In genomic region chr6:21984551-21984950, GRCh38 we compare ENCODE assay signal across 25 cellular contexts.
DNase-seq lines count a peak whose midpoint lies in the region; ATAC-seq, FAIRE-seq and TF ChIP-seq lines count a peak whose summit lies in the region.
"Had no signal": no experiment of that assay in that cellular context is flagged by ENCODE, and none has a peak within 500 bp of the region (broad histone marks: within the 10 kb centered on the region; RNA-seq: fewer than 3 reads in every experiment).

No MANE protein-coding gene starts in this region.

- peak; percentile 62 for FAIRE-seq in endothelial cell of umbilical vein (lab: Jason Lieb, UNC)
- FAIRE-seq: A549, HepG2 had no signal

- POLR2A ChIA-PET in endothelial cell of umbilical vein (lab: Charles Lee), result no interaction called here

- H3K27ac Mint-ChIP-seq in nephron progenitor cell, result peak overlapping the region; percentile 40
- H3K27ac Mint-ChIP-seq: CD8-positive, alpha-beta T cell; H9 had no signal

- TF ChIP-seq POLR2A in endothelial cell of umbilical vein (IDR thresholded peaks at IDR 0.05; ENCODE audit: low read depth, low read length), result no peak
- TF ChIP-seq POLR2A in esophagus muscularis mucosa (IDR thresholded peaks at IDR 0.05; ENCODE audit: low read depth), result no peak

- DNase-seq in EH (ENCODE audit: low read depth) (peak; percentile 58), endothelial cell of umbilical vein (ENCODE audit: low read depth, low spot score) (no peak), nephron progenitor cell (no peak), AG08395 (ENCODE audit: low spot score) (no peak), esophagus muscularis mucosa (ENCODE audit: extremely low spot score) (no peak)
- DNase-seq: Calu3; CD8-positive, alpha-beta T cell; GDM1; GM23248; H9; KBM-7; NCI-H1092; NCI-H1436; NCI-H187 treated with DMSO at 0.1 percent for 48 hours; NCI-H2107; NCI-H524; NCI-H82 had no signal

- peaks cover 33% of the 10 kb centered on the region for H3K4me1 Mint-ChIP-seq in nephron progenitor cell

- 38% methylated on average over 1 of the region's 1 CpG for WGBS in esophagus muscularis mucosa

- H3K4me1 ChIP-seq in endothelial cell of umbilical vein (ENCODE audit: control insufficient read depth, extremely low read depth, insufficient read depth, low read length) (peaks cover 33% of the 10 kb centered on the region), esophagus muscularis mucosa (peaks cover 8 to 29% (median 27%) of the 10 kb centered on the region in 4 donors)

- intact Hi-C loops in endothelial cell of umbilical vein (cut with micrococcal nuclease) (loop anchor here (10.0 kb wide), 1 partner anchor 460 kb away; no protein-coding TSS in a partner anchor), esophagus muscularis mucosa (cut with DNase I) (no loop called here)

- no peaks in the 10 kb centered on the region for H3K9me1 ChIP-seq in endothelial cell of umbilical vein (replicated peaks; ENCODE audit: control insufficient read depth, extremely low read depth, insufficient read depth, low read length)

- TF ChIP-seq EP300 in esophagus muscularis mucosa (IDR thresholded peaks at IDR 0.05), result no peak

- no peaks in the 10 kb centered on the region for H4K20me1 ChIP-seq in endothelial cell of umbilical vein (replicated peaks; ENCODE audit: control insufficient read depth, extremely low read depth, insufficient read depth, low read length)
- H4K20me1 ChIP-seq: BLaER1 treated with 17β-estradiol and CSF1 and Interleukin-3, amounts not matched to agents 10 nM and 100 nM had no signal

- peaks cover 9% of the 10 kb centered on the region for H3K27me3 Mint-ChIP-seq in nephron progenitor cell (ENCODE audit: low read depth, poor library complexity)

- H3K9me3 ChIP-seq in endothelial cell of umbilical vein (replicated peaks; ENCODE audit: control insufficient read depth, insufficient read depth, low read length) (no peaks in the 10 kb centered on the region), esophagus muscularis mucosa (no peaks in the 10 kb centered on the region)
- H3K9me3 ChIP-seq: A549 had no signal

- dilution Hi-C loops in endothelial cell of umbilical vein (cut with MboI; ENCODE audit: extremely low pct_ligation_motif_present, low sequenced_read_pairs), result no loop called here

- no peak overlapping the region for H3K27ac ChIP-seq in endothelial cell of umbilical vein (ENCODE audit: insufficient read depth, low read depth, low read length)
- no peak overlapping the region for H3K27ac ChIP-seq in esophagus muscularis mucosa (replicated peaks in 1 of 4)
- H3K27ac ChIP-seq: A549, GM23248, HL-60 had no signal

- H2AFZ ChIP-seq in endothelial cell of umbilical vein (ENCODE audit: low read depth, low read length), result no peak overlapping the region
- H2AFZ ChIP-seq: GM23248 had no signal

- peaks cover 4 to 5% of the 10 kb centered on the region in 2 experiments for H3K36me3 ChIP-seq in endothelial cell of umbilical vein (ENCODE audit: control insufficient read depth in 2 of 2, extremely low read depth in 1 of 2, insufficient read depth in 2 of 2, low read length in 2 of 2)
- peaks cover 0 to 7% (median 0%) of the 10 kb centered on the region in 4 donors for H3K36me3 ChIP-seq in esophagus muscularis mucosa

- H3K36me3 Mint-ChIP-seq in nephron progenitor cell (ENCODE audit: low read depth), result peaks cover 93% of the 10 kb centered on the region
- H3K36me3 Mint-ChIP-seq: CD8-positive, alpha-beta T cell had no signal

- H3K79me2 ChIP-seq in endothelial cell of umbilical vein (ENCODE audit: control insufficient read depth, insufficient read depth, low read length), result no peaks in the 10 kb centered on the region

- peaks cover 38% of the 10 kb centered on the region for H3K9me3 Mint-ChIP-seq in nephron progenitor cell
- H3K9me3 Mint-ChIP-seq: CD8-positive, alpha-beta T cell had no signal

- CTCF ChIA-PET in endothelial cell of umbilical vein (lab: Charles Lee), result no interaction called here

- BruUV-seq in endothelial cell of umbilical vein (replicated peaks; lab: Mats Ljungman, UMichigan), result no TSS peak

- no peaks in the 10 kb centered on the region for H3K27me3 ChIP-seq in endothelial cell of umbilical vein (ENCODE audit: control insufficient read depth in 2 of 2, insufficient read depth in 2 of 2, low read length in 2 of 2)
- H3K27me3 ChIP-seq in esophagus muscularis mucosa, result no peaks in the 10 kb centered on the region
- H3K27me3 ChIP-seq: BLaER1 treated with 17β-estradiol and CSF1 and Interleukin-3, amounts not matched to agents 10 nM and 100 nM had no signal

- no peak overlapping the region for H3K4me3 Mint-ChIP-seq in nephron progenitor cell
- H3K4me3 Mint-ChIP-seq: CD8-positive, alpha-beta T cell; H9 had no signal

- TF ChIP-seq CTCF in endothelial cell of umbilical vein (IDR thresholded peaks at IDR 0.05; ENCODE audit: extremely low read depth in 1 of 2, insufficient read depth in 1 of 2, low read depth in 1 of 2, low read length in 2 of 2) (no peak), nephron progenitor cell (IDR thresholded peaks at IDR 0.05) (no peak), esophagus muscularis mucosa (IDR thresholded peaks at IDR 0.05) (no peak)

- H3K4me2 ChIP-seq in endothelial cell of umbilical vein (ENCODE audit: insufficient read depth, low read length), result peak overlapping the region; percentile 55
- H3K4me2 ChIP-seq: A549; BLaER1 treated with 17β-estradiol and CSF1 and Interleukin-3, amounts not matched to agents 10 nM and 100 nM had no signal

- ATAC-seq in SK-N-SH treated with all-trans-retinoic acid at 6 μM for 48 hours (peak; percentile 71), GM18517 (IDR thresholded peaks at IDR 0.05; ENCODE audit: unreplicated experiment) (no peak), GM21526 (IDR thresholded peaks at IDR 0.05; ENCODE audit: low FRiP score, unreplicated experiment) (no peak)
- ATAC-seq: A549; CD8-positive, alpha-beta T cell; HepG2; Panc1 had no signal

- H3K9ac ChIP-seq in endothelial cell of umbilical vein (replicated peaks; ENCODE audit: extremely low read depth, insufficient read depth, low read length), result no peak overlapping the region
- H3K9ac ChIP-seq: BLaER1 treated with 17β-estradiol and CSF1 and Interleukin-3, amounts not matched to agents 10 nM and 100 nM; GM23248 had no signal

- H3K4me3 ChIP-seq in endothelial cell of umbilical vein (replicated peaks in 1 of 3; ENCODE audit: insufficient read depth in 1 of 3, low read depth in 1 of 3, low read length in 3 of 3) (no peak overlapping the region), esophagus muscularis mucosa (no peak overlapping the region)
- H3K4me3 ChIP-seq: A549; BLaER1 treated with 17β-estradiol and CSF1 and Interleukin-3, amounts not matched to agents 10 nM and 100 nM; GM23248 had no signal

TF ChIP-seq in SK-N-SH treated with all-trans-retinoic acid at 6 μM for 48 hours, 23 proteins besides CTCF, POLR2A, EP300 and RAD21 (continues in another document):
- TF ChIP-seq, protein P1, sequence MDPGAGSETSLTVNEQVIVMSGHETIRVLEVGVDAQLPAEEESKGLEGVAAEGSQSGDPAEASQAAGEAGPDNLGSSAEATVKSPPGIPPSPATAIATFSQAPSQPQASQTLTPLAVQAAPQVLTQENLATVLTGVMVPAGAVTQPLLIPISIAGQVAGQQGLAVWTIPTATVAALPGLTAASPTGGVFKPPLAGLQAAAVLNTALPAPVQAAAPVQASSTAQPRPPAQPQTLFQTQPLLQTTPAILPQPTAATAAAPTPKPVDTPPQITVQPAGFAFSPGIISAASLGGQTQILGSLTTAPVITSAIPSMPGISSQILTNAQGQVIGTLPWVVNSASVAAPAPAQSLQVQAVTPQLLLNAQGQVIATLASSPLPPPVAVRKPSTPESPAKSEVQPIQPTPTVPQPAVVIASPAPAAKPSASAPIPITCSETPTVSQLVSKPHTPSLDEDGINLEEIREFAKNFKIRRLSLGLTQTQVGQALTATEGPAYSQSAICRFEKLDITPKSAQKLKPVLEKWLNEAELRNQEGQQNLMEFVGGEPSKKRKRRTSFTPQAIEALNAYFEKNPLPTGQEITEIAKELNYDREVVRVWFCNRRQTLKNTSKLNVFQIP (CRISPR knock-in tag; IDR thresholded peaks at IDR 0.05; ENCODE audit: borderline replicate concordance, low read depth), result no peak
- no peak for TF ChIP-seq CREB5 (CRISPR knock-in tag; IDR thresholded peaks at IDR 0.05; ENCODE audit: low read depth)

TF ChIP-seq in endothelial cell of umbilical vein, 7 proteins besides CTCF, POLR2A, EP300 and RAD21:
- TF ChIP-seq FOS (IDR thresholded peaks at IDR 0.05; ENCODE audit: borderline replicate concordance, insufficient read depth, low read length) (no peak), MYC (IDR thresholded peaks at IDR 0.05; ENCODE audit: low read depth, low read length) (no peak), GATA2 (IDR thresholded peaks at IDR 0.05; ENCODE audit: insufficient read depth, insufficient read length, low read depth, low read length) (no peak), POLR2AphosphoS5 (IDR thresholded peaks at IDR 0.05; ENCODE audit: insufficient read depth, low read depth, low read length) (no peak), JUN (IDR thresholded peaks at IDR 0.05; ENCODE audit: borderline replicate concordance, insufficient read depth, insufficient read length, low read depth) (no peak), EZH2 (IDR thresholded peaks at IDR 0.05; ENCODE audit: borderline replicate concordance, low read depth, low read length, severe bottlenecking) (no peak)
- TF ChIP-seq, protein P2, sequence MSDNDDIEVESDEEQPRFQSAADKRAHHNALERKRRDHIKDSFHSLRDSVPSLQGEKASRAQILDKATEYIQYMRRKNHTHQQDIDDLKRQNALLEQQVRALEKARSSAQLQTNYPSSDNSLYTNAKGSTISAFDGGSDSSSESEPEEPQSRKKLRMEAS (IDR thresholded peaks at IDR 0.05; ENCODE audit: insufficient read depth, insufficient read length), result no peak
